16 cellular contexts compared by ENCODE assay signal in the genomic region with DNA sequence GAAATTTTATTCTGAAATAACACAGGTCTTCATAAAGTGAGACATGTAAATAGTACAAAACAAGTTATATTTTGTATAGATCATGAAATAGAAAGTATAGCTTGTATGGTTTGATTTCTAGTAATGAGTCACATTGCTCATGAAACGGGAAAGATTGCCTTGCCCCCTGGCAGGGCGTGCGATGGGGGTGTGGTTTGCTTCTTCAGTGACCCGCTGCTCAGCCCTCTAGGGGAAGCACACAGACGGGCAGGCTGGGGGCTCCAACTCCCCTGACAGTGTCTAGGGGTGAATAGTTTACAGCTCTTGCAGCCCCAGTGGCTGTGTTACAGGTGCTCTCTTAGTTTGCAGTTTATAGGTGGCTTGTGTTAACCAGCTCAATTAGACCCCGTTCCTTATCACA.
DNase-seq lines count a peak whose midpoint lies in the region; ATAC-seq and TF ChIP-seq lines count a peak whose summit lies in the region.
"Had no signal": no experiment of that assay in that cellular context is flagged by ENCODE, and none has a peak within 500 bp of the region (broad histone marks: within the 10 kb centered on the region; RNA-seq: fewer than 3 reads in every experiment).

No MANE protein-coding gene starts in this region.

- 17% methylated on average over 6 of the region's 6 CpGs for WGBS in mammary epithelial cell (ENCODE audit: low coverage, missing lambda C conversion rate)

- no peak overlapping the region for H3K4me3 ChIP-seq in mammary epithelial cell (replicated peaks in 1 of 3; ENCODE audit: insufficient read depth in 1 of 3, low read depth in 2 of 3, low read length in 3 of 3)

- DNase-seq in mammary epithelial cell, result no peak
- DNase-seq in NCI-H524 (lab: John Stamatoyannopoulos, UW), result no peak
- no peak for DNase-seq in SKM-1 treated with dmso at 0.1 percent for 144 hours (lab: John Stamatoyannopoulos, UW; ENCODE audit: unreplicated experiment)
- no peak for DNase-seq in sciatic nerve (ENCODE audit: low spot score)
- no peak for DNase-seq in NCI-H1105 (lab: John Stamatoyannopoulos, UW)
- DNase-seq: activated CD8-positive, alpha-beta T cell treated with anti-CD3 and anti-CD28 coated beads for 36 hours; anterior cingulate cortex; DMS79; immature natural killer cell; retina; SK-N-SH had no signal

- H2AFZ ChIP-seq in mammary epithelial cell (ENCODE audit: low read depth, low read length), result peak overlapping the region; percentile 39

- intact Hi-C loops in mammary epithelial cell (cut with micrococcal nuclease) (no loop called here), sciatic nerve (cut with DNase I) (no loop called here)

- H3K79me2 ChIP-seq in mammary epithelial cell (ENCODE audit: insufficient read depth, low read length), result no peaks in the 10 kb centered on the region

- CTCF ChIA-PET in mammary epithelial cell (lab: Charles Lee; ENCODE audit: low non-redundant PET), result no interaction called here

- H3K4me1 ChIP-seq in mammary epithelial cell (ENCODE audit: insufficient read depth, low read length), result no peaks in the 10 kb centered on the region

- no TSS peak for BruUV-seq in mammary epithelial cell (replicated peaks; lab: Mats Ljungman, UMichigan)

- no peaks in the 10 kb centered on the region for H4K20me1 ChIP-seq in mammary epithelial cell (ENCODE audit: insufficient read depth, low read length)

- H3K4me2 ChIP-seq in mammary epithelial cell (ENCODE audit: insufficient read depth, low read depth, low read length), result peak overlapping the region; percentile 15
- H3K4me2 ChIP-seq: SK-N-SH had no signal

- no peak overlapping the region for H3K9ac ChIP-seq in mammary epithelial cell (ENCODE audit: insufficient read depth, low read length)
- H3K9ac ChIP-seq: SK-N-SH had no signal

- ATAC-seq in GM18519 (IDR thresholded peaks at IDR 0.05; ENCODE audit: low FRiP score, unreplicated experiment) (peak; percentile 79), GM19463 (IDR thresholded peaks at IDR 0.05; ENCODE audit: unreplicated experiment) (peak; percentile 75), HG03159 (IDR thresholded peaks at IDR 0.05; ENCODE audit: unreplicated experiment) (peak; percentile 63), sciatic nerve (no peak)
- ATAC-seq: activated CD8-positive, alpha-beta T cell treated with anti-CD3 and anti-CD28 coated beads for 36 hours had no signal

- H3K36me3 ChIP-seq in mammary epithelial cell (ENCODE audit: insufficient read depth, low read length), result no peaks in the 10 kb centered on the region

- H3K27ac ChIP-seq in mammary epithelial cell (ENCODE audit: insufficient read depth, low read depth, low read length), result no peak overlapping the region
- H3K27ac ChIP-seq: C4-2B, epithelial cell of prostate had no signal

- dilution Hi-C loops in mammary epithelial cell (cut with HindIII; ENCODE audit: low sequenced_read_pairs), result no loop called here

- in situ Hi-C loops in mammary epithelial cell (cut with MboI; ENCODE audit: low sequenced_read_pairs in 2 of 2), result loop anchor here in 1 of 2 donors (25.0 kb wide), 1 partner anchor 239 kb away; no protein-coding TSS in a partner anchor

- H3K27me3 ChIP-seq in mammary epithelial cell (ENCODE audit: insufficient read depth, low read length), result no peaks in the 10 kb centered on the region

- no peaks in the 10 kb centered on the region for H3K9me3 ChIP-seq in mammary epithelial cell (replicated peaks; ENCODE audit: insufficient read depth, low read length)
- H3K9me3 ChIP-seq: SK-N-SH had no signal

- no peak for TF ChIP-seq CTCF in mammary epithelial cell (conservative IDR thresholded peaks at IDR 0.05 in 1 of 2, IDR thresholded peaks at IDR 0.05 in 1 of 2; ENCODE audit: extremely low read depth in 1 of 2, insufficient read depth in 1 of 2, low read depth in 1 of 2, low read length in 2 of 2)
